ENCODE assay signal across 8 cellular contexts in genomic region chr11:12287374-12288211, GRCh38.
DNase-seq lines count a peak whose midpoint lies in the region; ATAC-seq and TF ChIP-seq lines count a peak whose summit lies in the region.

No MANE protein-coding gene starts in this region.

- TF ChIP-seq CTCF in AG09309 (IDR thresholded peaks at IDR 0.05; ENCODE audit: control insufficient read depth, insufficient read depth, low read depth, low read length, missing control alignments), result peak; percentile 75
- peak; percentile 73 for TF ChIP-seq CTCF in HFF-Myc (IDR thresholded peaks at IDR 0.05; ENCODE audit: low read depth, low read length, missing control alignments)
- peak; percentile 57 for TF ChIP-seq CTCF in fibroblast of villous mesenchyme (IDR thresholded peaks at IDR 0.05; ENCODE audit: insufficient read depth, low read depth, low read length)
- TF ChIP-seq CTCF in psoas muscle (IDR thresholded peaks at IDR 0.05), result no peak

- H3K27ac ChIP-seq in psoas muscle, result peak overlapping the region; percentile 63

- intact Hi-C loops in psoas muscle (cut with DNase I), result loop anchor here in 1 of 2 donors (10.0 kb wide), 1 partner anchor 353 kb away; no protein-coding TSS in a partner anchor

- no peaks in the 10 kb centered on the region for H3K9me3 ChIP-seq in psoas muscle

- WGBS in psoas muscle, 3 donors, result 59 to 69% (median 60%) methylated on average over 13 of the region's 13 CpGs

- peak; percentile 91 for DNase-seq in AG09309 (ENCODE audit: low read depth)
- peak; percentile 86 for DNase-seq in HFF-Myc (ENCODE audit: extremely low read depth, low read depth)
- DNase-seq in SHP77 (lab: John Stamatoyannopoulos, UW), result peak; percentile 74 to 82
- DNase-seq in fibroblast of villous mesenchyme (ENCODE audit: low read depth), result peak; percentile 95
- DNase-seq in psoas muscle, result peak; percentile 67 to 77
- no peak for DNase-seq in pons (ENCODE audit: low spot score)

- H3K36me3 ChIP-seq in psoas muscle (ENCODE audit: insufficient read depth in 1 of 2, low read depth in 1 of 2), result no peaks in the 10 kb centered on the region

- peak overlapping the region; percentile 42 for H3K4me3 ChIP-seq in AG09309 (ENCODE audit: control insufficient read depth, low read depth, low read length)
- H3K4me3 ChIP-seq in HFF-Myc (replicated peaks; ENCODE audit: low read depth, low read length), result peak overlapping the region; percentile 4
- peak overlapping the region; percentile 1 for H3K4me3 ChIP-seq in fibroblast of villous mesenchyme (ENCODE audit: low read depth, low read length)
- no peak overlapping the region for H3K4me3 ChIP-seq in psoas muscle

- peak; percentile 66 to 75 (median 72) for ATAC-seq in psoas muscle
- ATAC-seq in HG03139 (IDR thresholded peaks at IDR 0.05; ENCODE audit: unreplicated experiment), result no peak
- ATAC-seq in GM19455 (IDR thresholded peaks at IDR 0.05; ENCODE audit: unreplicated experiment), result no peak

- no peaks in the 10 kb centered on the region for H3K27me3 ChIP-seq in psoas muscle (ENCODE audit: insufficient read depth in 3 of 3, low read length in 2 of 3)

- H3K4me1 ChIP-seq in psoas muscle, result peaks cover 14% of the 10 kb centered on the region

Comparison
In these comparisons a context has a peak if more than half of its experiments do, and no peak if none do; other contexts are left out.
1. ATAC-seq: peak in psoas muscle (4 of 4); none in HG03139 (single experiment) and GM19455 (single experiment).